Comparison of ENCODE assay signal across 8 cellular contexts in genomic region chr12:108734200-108734906, GRCh38. TPM values are rescaled to one million over a fixed set of nuclear protein-coding genes. Genes with fewer than 3 reads are reported as not detected.
DNase-seq lines count a peak whose midpoint lies in the region; ATAC-seq and TF ChIP-seq lines count a peak whose summit lies in the region.

No MANE protein-coding gene starts in this region.

- in situ Hi-C loops in transverse colon (cut with MboI; ENCODE audit: low pct_ligation_motif_present in 1 of 4, low pct_unique_long_range_greater_than_20kb in 1 of 4, low sequenced_read_pairs in 3 of 4) = no loop called here

- no peaks in the 10 kb centered on the region for H3K36me3 ChIP-seq in transverse colon

- H3K4me1 Mint-ChIP-seq in CD14-positive monocyte (peaks cover 57% of the 10 kb centered on the region), activated B cell treated with CpG ODN at 0.5 μM for 24 hours (peaks cover 26% of the 10 kb centered on the region)

- TF ChIP-seq POLR2A in transverse colon (IDR thresholded peaks at IDR 0.05) = peak; percentile 51

- no peak for TF ChIP-seq EP300 in transverse colon (IDR thresholded peaks at IDR 0.05; ENCODE audit: low read depth)

- H3K36me3 Mint-ChIP-seq in CD14-positive monocyte = peaks cover 0 to 2% of the 10 kb centered on the region in 2 donors
- H3K36me3 Mint-ChIP-seq in activated B cell treated with CpG ODN at 0.5 μM for 24 hours (ENCODE audit: low read depth) = peaks cover 8% of the 10 kb centered on the region

- 7 to 44% methylated on average over 3 to 9 of the region's 9 CpGs for WGBS in transverse colon (ENCODE audit: low coverage in 1 of 2), 2 donors

- POLR2A ChIA-PET in activated B cell treated with CpG ODN at 0.5 μM for 24 hours (lab: Charles Lee) = no interaction called here

- intact Hi-C loops in CD14-positive monocyte (cut with micrococcal nuclease) (loop anchor here (5.0 to 10.0 kb wide), 5 partner anchors 42 to 172 kb away; partner anchors contain the start of genes ISCU (in 1 of the 2), SART3 (in 1 of the 2) and SSH1 (in 1 of the 2)), activated B cell treated with CpG ODN at 0.5 μM for 24 hours (cut with micrococcal nuclease) (loop anchor here (5.0 kb wide), 3 partner anchors 33 to 1777 kb away; partner anchors contain the start of genes SSH1 and TMEM263), transverse colon (cut with DNase I; ENCODE audit: low total_unique reads) (loop anchor here (5.0 kb wide), 1 partner anchor 123 kb away; the partner anchor contains the start of gene SSH1)

- peaks cover 0 to 5% (median 0%) of the 10 kb centered on the region in 7 donors for H3K9me3 Mint-ChIP-seq in CD14-positive monocyte
- no peaks in the 10 kb centered on the region for H3K9me3 Mint-ChIP-seq in activated B cell treated with CpG ODN at 0.5 μM for 24 hours

- ATAC-seq in activated B cell treated with CpG ODN at 0.5 μM for 24 hours (ENCODE audit: low read depth) (no peak), HG03159 (IDR thresholded peaks at IDR 0.05; ENCODE audit: unreplicated experiment) (no peak)

- DNase-seq in CD14-positive monocyte (ENCODE audit: low spot score) = peak; percentile 90
- peak; percentile 50 to 63 for DNase-seq in HL-60 (ENCODE audit: low read depth in 1 of 2, low spot score in 1 of 2)
- no peak for DNase-seq in activated B cell treated with CpG ODN at 0.5 μM for 24 hours
- DNase-seq in iris pigment epithelial cell (ENCODE audit: low read depth) = peak; percentile 92
- peak; percentile 82 for DNase-seq in transverse colon
- no peak for DNase-seq in stimulated activated CD4-positive, alpha-beta T cell treated with anti-CD3 and anti-CD28 coated beads, Interleukin-4, amount 100 ng/mL, for 1 hour
- DNase-seq in NCI-H2196 (lab: John Stamatoyannopoulos, UW; ENCODE audit: unreplicated experiment) = no peak

- H3K4me1 ChIP-seq in transverse colon = peaks cover 2 to 41% (median 22%) of the 10 kb centered on the region in 4 donors

- H3K27me3 Mint-ChIP-seq in CD14-positive monocyte (ENCODE audit: low read depth in 3 of 3) (peaks cover 0 to 4% (median 2%) of the 10 kb centered on the region in 3 donors), activated B cell treated with CpG ODN at 0.5 μM for 24 hours (no peaks in the 10 kb centered on the region)

- H3K27ac ChIP-seq in HL-60 (replicated peaks) = peak overlapping the region; percentile 28; the same call in 1 of the 2 replicates
- peak overlapping the region; percentile 98 to 99 (median 98) for H3K27ac ChIP-seq in transverse colon

- H3K4me3 Mint-ChIP-seq in CD14-positive monocyte = peak overlapping the region; percentile 27 to 69
- no peak overlapping the region for H3K4me3 Mint-ChIP-seq in activated B cell treated with CpG ODN at 0.5 μM for 24 hours

- TF ChIP-seq CTCF in CD14-positive monocyte (IDR thresholded peaks at IDR 0.05) = no peak
- TF ChIP-seq CTCF in HL-60 (IDR thresholded peaks at IDR 0.05; ENCODE audit: insufficient read depth, low read length) = no peak
- no peak for TF ChIP-seq CTCF in activated B cell treated with CpG ODN at 0.5 μM for 24 hours (IDR thresholded peaks at IDR 0.05)
- TF ChIP-seq CTCF in transverse colon (IDR thresholded peaks at IDR 0.05) = no peak

- H3K4me3 ChIP-seq in HL-60 (replicated peaks; ENCODE audit: insufficient read depth, low read length) (no peak overlapping the region), transverse colon (no peak overlapping the region)

- no peaks in the 10 kb centered on the region for H3K9me3 ChIP-seq in transverse colon

- CTCF ChIA-PET in activated B cell treated with CpG ODN at 0.5 μM for 24 hours (lab: Charles Lee) = interaction anchor here (1.7 kb wide), 1 partner anchor 70 kb away, joined by 4 read pairs; no protein-coding TSS in a partner anchor

- H3K27ac Mint-ChIP-seq in CD14-positive monocyte = peak overlapping the region; percentile 97 to 100 (median 99)
- H3K27ac Mint-ChIP-seq in activated B cell treated with CpG ODN at 0.5 μM for 24 hours = peak overlapping the region; percentile 71

- H3K27me3 ChIP-seq in HL-60 (ENCODE audit: insufficient read depth, poor library complexity, severe bottlenecking) = no peaks in the 10 kb centered on the region
- no peaks in the 10 kb centered on the region for H3K27me3 ChIP-seq in transverse colon

RNA-seq across cellular contexts. Expression of gene CORO1C, which starts 3.0 kb away (rescaled TPM):
- 100 to 1,000 TPM; 229 to 285 TPM for polyA plus RNA-seq in CD14-positive monocyte
- 68.3 and 69.4 TPM in 2 replicates for total RNA-seq in activated B cell treated with CpG ODN at 0.5 μM for 24 hours
- total RNA-seq in transverse colon = 100 to 1,000 TPM in 3 of 4 donors, 10 to 100 TPM in 1; 68.1 to 153 (median 128) TPM

Comparison
In these comparisons a context has a peak if more than half of its experiments do, and no peak if none do; other contexts are left out.
1. DNase-seq: peak in CD14-positive monocyte (single experiment), HL-60 (2 of 2), iris pigment epithelial cell (single experiment) and transverse colon (single experiment); none in activated B cell treated with CpG ODN at 0.5 μM for 24 hours (single experiment), stimulated activated CD4-positive, alpha-beta T cell treated with anti-CD3 and anti-CD28 coated beads, Interleukin-4, amount 100 ng/mL, for 1 hour (single experiment) and NCI-H2196 (single experiment).